8 cellular contexts compared by ENCODE assay signal in genomic region chr2:73983322-73984202, GRCh38. TPM values are rescaled to one million over a fixed set of nuclear protein-coding genes. Genes with fewer than 3 reads are reported as not detected.
DNase-seq lines count a peak whose midpoint lies in the region; ATAC-seq and TF ChIP-seq lines count a peak whose summit lies in the region.

No MANE protein-coding gene starts in this region.

- CTCF ChIA-PET in OCI-LY7 (lab: Charles Lee; ENCODE audit: unreplicated experiment) = interaction anchor here (0.6 kb wide), 1 partner anchor 159 kb away, joined by 3 read pairs; no protein-coding TSS in a partner anchor
- CTCF ChIA-PET in naive thymus-derived CD4-positive, alpha-beta T cell (lab: Charles Lee) = interaction anchor here (1.8 kb wide), 1 partner anchor 13 kb away, joined by 4 read pairs; no protein-coding TSS in a partner anchor

- H3K4me3 ChIP-seq in BE2C (ENCODE audit: low read depth, low read length) = peak overlapping the region; percentile 59
- peak overlapping the region; percentile 66 for H3K4me3 ChIP-seq in OCI-LY7 (ENCODE audit: low read depth, low read length, poor library complexity, severe bottlenecking)
- peak overlapping the region; percentile 50 for H3K4me3 ChIP-seq in effector memory CD4-positive, alpha-beta T cell (ENCODE audit: insufficient read depth, low read depth, low read length, poor library complexity, severe bottlenecking)
- H3K4me3 ChIP-seq in naive thymus-derived CD4-positive, alpha-beta T cell (ENCODE audit: low read length) = peak overlapping the region; percentile 55

- H3K27me3 Mint-ChIP-seq in naive thymus-derived CD4-positive, alpha-beta T cell = peaks cover 0 to 28% (median 0%) of the 10 kb centered on the region in 5 donors

- peaks cover 5% of the 10 kb centered on the region; the same call in 1 of the 2 replicates for H3K36me3 ChIP-seq in BE2C
- peaks cover 25% of the 10 kb centered on the region for H3K36me3 ChIP-seq in OCI-LY7 (ENCODE audit: insufficient read depth, low read length)
- H3K36me3 ChIP-seq in effector memory CD4-positive, alpha-beta T cell (ENCODE audit: control insufficient read depth, insufficient read depth, low read length) = no peaks in the 10 kb centered on the region
- H3K36me3 ChIP-seq in naive thymus-derived CD4-positive, alpha-beta T cell (ENCODE audit: control insufficient read depth in 2 of 3, insufficient read depth in 3 of 3, low read length in 3 of 3) = no peaks in the 10 kb centered on the region

- DNase-seq in BE2C (no peak), GM20000 (ENCODE audit: low spot score) (peak; percentile 45), OCI-LY7 (ENCODE audit: low spot score) (peak; percentile 31), H4 (ENCODE audit: low spot score) (no peak)
- no peak for DNase-seq in effector memory CD4-positive, alpha-beta T cell
- peak in 5 of 9 donors; percentile 30 to 56 (median 33) for DNase-seq in naive thymus-derived CD4-positive, alpha-beta T cell
- DNase-seq in activated CD4-positive, CD25-positive, alpha-beta regulatory T cell (lab: John Stamatoyannopoulos, UW) = no peak

- H4K20me1 ChIP-seq in OCI-LY7 (ENCODE audit: insufficient read depth, low read length) = no peaks in the 10 kb centered on the region

- H2AFZ ChIP-seq in OCI-LY7 (ENCODE audit: low read length) = peak overlapping the region; percentile 34; the same call in 1 of the 2 replicates

- no TSS peak for BruUV-seq in OCI-LY7 (replicated peaks; lab: Mats Ljungman, UMichigan)

- no peaks in the 10 kb centered on the region for H3K9me3 ChIP-seq in BE2C
- no peaks in the 10 kb centered on the region for H3K9me3 ChIP-seq in OCI-LY7 (ENCODE audit: low read length)
- H3K9me3 ChIP-seq in effector memory CD4-positive, alpha-beta T cell (ENCODE audit: control insufficient read depth, low read length) = no peaks in the 10 kb centered on the region
- no peaks in the 10 kb centered on the region for H3K9me3 ChIP-seq in naive thymus-derived CD4-positive, alpha-beta T cell (ENCODE audit: control insufficient read depth in 2 of 3, low read length in 3 of 3)

- no peaks in the 10 kb centered on the region for H3K9me2 ChIP-seq in OCI-LY7 (ENCODE audit: insufficient read depth, low read length)

- H3K36me3 Mint-ChIP-seq in naive thymus-derived CD4-positive, alpha-beta T cell = peaks cover 0 to 26% (median 0%) of the 10 kb centered on the region in 5 donors

- intact Hi-C loops in OCI-LY7 (cut with micrococcal nuclease; ENCODE audit: unreplicated experiment) = loop anchor here (5.0 kb wide), 2 partner anchors 56 to 164 kb away; partner anchors contain the start of genes BOLA3 and DGUOK
- intact Hi-C loops in naive thymus-derived CD4-positive, alpha-beta T cell (cut with micrococcal nuclease) = loop anchor here (1.0 to 5.0 kb wide), 6 partner anchors 12 to 474 kb away; partner anchors contain the start of genes BOLA3 (in 1 of the 2), DGUOK (in 1 of the 2) and MTHFD2 (in 1 of the 2)

- peak overlapping the region; percentile 79 for H3K4me2 ChIP-seq in OCI-LY7 (ENCODE audit: low read length)

- peaks cover 67 to 85% (median 82%) of the 10 kb centered on the region in 7 donors for H3K4me1 Mint-ChIP-seq in naive thymus-derived CD4-positive, alpha-beta T cell

- POLR2A ChIA-PET in OCI-LY7 (lab: Charles Lee) = no interaction called here
- POLR2A ChIA-PET in naive thymus-derived CD4-positive, alpha-beta T cell (lab: Charles Lee) = interaction anchor here (0.6 kb wide), 1 partner anchor 13 kb away, joined by 4 read pairs; no protein-coding TSS in a partner anchor

- no peak for TF ChIP-seq CTCF in BE2C (IDR thresholded peaks at IDR 0.05; ENCODE audit: low read depth, low read length)
- no peak for TF ChIP-seq CTCF in GM20000 (IDR thresholded peaks at IDR 0.05; ENCODE audit: extremely low read depth, missing control alignments)
- no peak for TF ChIP-seq CTCF in OCI-LY7 (conservative IDR thresholded peaks at IDR 0.05; ENCODE audit: low read length)

- H3K27ac Mint-ChIP-seq in naive thymus-derived CD4-positive, alpha-beta T cell = peak overlapping the region; percentile 78 to 96 (median 90)

- H3K79me2 ChIP-seq in OCI-LY7 (ENCODE audit: insufficient read depth, low read depth, low read length) = peaks cover 30% of the 10 kb centered on the region

- no peak for ATAC-seq in naive thymus-derived CD4-positive, alpha-beta T cell
- ATAC-seq in GM18861 (IDR thresholded peaks at IDR 0.05; ENCODE audit: unreplicated experiment) = no peak

- H3K9me3 Mint-ChIP-seq in naive thymus-derived CD4-positive, alpha-beta T cell = peaks cover 0 to 4% (median 0%) of the 10 kb centered on the region in 11 donors

- H3K27me3 ChIP-seq in BE2C = no peaks in the 10 kb centered on the region
- H3K27me3 ChIP-seq in effector memory CD4-positive, alpha-beta T cell (replicated peaks; ENCODE audit: control insufficient read depth, insufficient read depth, low read length, poor library complexity, severe bottlenecking) = no peaks in the 10 kb centered on the region
- no peaks in the 10 kb centered on the region for H3K27me3 ChIP-seq in naive thymus-derived CD4-positive, alpha-beta T cell (ENCODE audit: control insufficient read depth in 2 of 2, insufficient read depth in 2 of 2, low read length in 2 of 2)

- H3K4me1 ChIP-seq in BE2C (peaks cover 3% of the 10 kb centered on the region; the same call in 1 of the 2 replicates), OCI-LY7 (ENCODE audit: insufficient read depth, low read length, poor library complexity, severe bottlenecking) (peaks cover 54% of the 10 kb centered on the region)
- peaks cover 57% of the 10 kb centered on the region for H3K4me1 ChIP-seq in effector memory CD4-positive, alpha-beta T cell (ENCODE audit: control insufficient read depth, insufficient read depth, low read length, poor library complexity, severe bottlenecking)
- H3K4me1 ChIP-seq in naive thymus-derived CD4-positive, alpha-beta T cell (ENCODE audit: control insufficient read depth in 2 of 2, insufficient read depth in 2 of 2, low read length in 2 of 2) = peaks cover 57 to 69% of the 10 kb centered on the region in 2 donors

- H3K4me3 Mint-ChIP-seq in naive thymus-derived CD4-positive, alpha-beta T cell = peak overlapping the region; percentile 70 to 91 (median 86)

- no peak overlapping the region for H3K27ac ChIP-seq in OCI-LY7 (ENCODE audit: low read depth, low read length, poor library complexity, severe bottlenecking)
- peak overlapping the region; percentile 60 for H3K27ac ChIP-seq in effector memory CD4-positive, alpha-beta T cell (ENCODE audit: insufficient read depth, low read length, poor library complexity, severe bottlenecking)
- H3K27ac ChIP-seq in naive thymus-derived CD4-positive, alpha-beta T cell (ENCODE audit: low read depth, low read length) = peak overlapping the region; percentile 76

RNA-seq across cellular contexts. Expression of gene TET3, which starts 1.1 kb away (rescaled TPM):
- polyA plus RNA-seq in BE2C (2012; ENCODE audit: insufficient read depth, insufficient read length, low read depth) = 14.6 TPM
- 11.9 and 14.7 TPM in 2 replicates for total RNA-seq in OCI-LY7 (2014; rRNA removed; shearing (Covaris generic))
- 24.8 and 25.2 TPM in 2 replicates for total RNA-seq in OCI-LY7 (2022)
- 10 to 100 TPM; 19.1 to 38.6 (median 28.6) TPM for total RNA-seq in naive thymus-derived CD4-positive, alpha-beta T cell
- 1 to 10 TPM in 1 of 2 donors, under 1 TPM in 1; 0.77 to 1.1 TPM for polyA plus RNA-seq in naive thymus-derived CD4-positive, alpha-beta T cell
- 4.7 and 4.9 TPM in 2 replicates for total RNA-seq in H4 (2014; rRNA removed; shearing (Covaris generic))

RNA-seq across cellular contexts. Expression of gene DGUOK, which starts 56.9 kb away (rescaled TPM):
- 122 TPM for polyA plus RNA-seq in BE2C (2012; ENCODE audit: insufficient read depth, insufficient read length, low read depth)
- total RNA-seq in OCI-LY7 (2014; rRNA removed; shearing (Covaris generic)) = 57.1 and 73.4 TPM in 2 replicates
- 91.8 and 95.8 TPM in 2 replicates for total RNA-seq in OCI-LY7 (2022)
- total RNA-seq in naive thymus-derived CD4-positive, alpha-beta T cell = 10 to 100 TPM; 43.1 to 73.9 (median 65.8) TPM
- polyA plus RNA-seq in naive thymus-derived CD4-positive, alpha-beta T cell = 100 to 1,000 TPM; 207 to 220 TPM
- 110 and 150 TPM in 2 replicates for total RNA-seq in H4 (2014; rRNA removed; shearing (Covaris generic))

Comparison
In these comparisons a context has a peak if more than half of its experiments do, and no peak if none do; other contexts are left out.
1. DNase-seq: peak in GM20000 (single experiment), OCI-LY7 (single experiment) and naive thymus-derived CD4-positive, alpha-beta T cell (5 of 9); none in BE2C (single experiment), effector memory CD4-positive, alpha-beta T cell (0 of 3), H4 (single experiment) and activated CD4-positive, CD25-positive, alpha-beta regulatory T cell (0 of 4).
2. Peak in every context shown above with its lines, with median percentiles within 50 percentile points of each other: H3K4me3 ChIP-seq.